Comparison of ENCODE assay signal across 10 cellular contexts in genomic region chr17:251531-251930, GRCh38.
"Had no signal": no experiment of that assay in that cellular context is flagged by ENCODE, and none has a peak within 500 bp of the region (broad histone marks: within the 10 kb centered on the region; RNA-seq: fewer than 3 reads in every experiment).

No MANE protein-coding gene starts in this region.

- H3K4me3 ChIP-seq: body of pancreas had no signal

- H3K36me3 Mint-ChIP-seq: activated CD4-positive, alpha-beta memory T cell treated with anti-CD3 and anti-CD28 coated beads for 36 hours; memory B cell had no signal

- H3K27ac Mint-ChIP-seq: activated CD4-positive, alpha-beta memory T cell treated with anti-CD3 and anti-CD28 coated beads for 36 hours; activated naive CD4-positive, alpha-beta T cell treated with anti-CD3 and anti-CD28 coated beads for 36 hours; activated T-helper 1 cell treated with anti-CD3 and anti-CD28 coated beads, Interleukin-12 subunit alpha, Interleukin-12 subunit beta, Interleukin-2, Interleukin-4 antibody, amounts not matched to agents 30 ng/mL and 10 ng/mL and 1 ng/mL, durations not matched to agents 14 hours and 24 hours and 36 hours; memory B cell had no signal

- H3K9me3 Mint-ChIP-seq: activated CD4-positive, alpha-beta memory T cell treated with anti-CD3 and anti-CD28 coated beads for 36 hours; activated naive CD4-positive, alpha-beta T cell treated with anti-CD3 and anti-CD28 coated beads for 36 hours; activated T-helper 1 cell treated with anti-CD3 and anti-CD28 coated beads, Interleukin-12 subunit alpha, Interleukin-12 subunit beta, Interleukin-2, Interleukin-4 antibody, amounts not matched to agents 30 ng/mL and 10 ng/mL and 1 ng/mL, durations not matched to agents 14 hours and 24 hours and 36 hours; memory B cell had no signal

- H3K9me3 ChIP-seq: body of pancreas had no signal

- H3K4me3 Mint-ChIP-seq: activated CD4-positive, alpha-beta memory T cell treated with anti-CD3 and anti-CD28 coated beads for 36 hours; activated naive CD4-positive, alpha-beta T cell treated with anti-CD3 and anti-CD28 coated beads for 36 hours; activated T-helper 1 cell treated with anti-CD3 and anti-CD28 coated beads, Interleukin-12 subunit alpha, Interleukin-12 subunit beta, Interleukin-2, Interleukin-4 antibody, amounts not matched to agents 30 ng/mL and 10 ng/mL and 1 ng/mL, durations not matched to agents 14 hours and 24 hours and 36 hours; memory B cell had no signal

- H3K4me1 Mint-ChIP-seq: memory B cell had no signal

- H3K27me3 Mint-ChIP-seq: activated CD4-positive, alpha-beta memory T cell treated with anti-CD3 and anti-CD28 coated beads for 36 hours; memory B cell had no signal

- ATAC-seq: body of pancreas had no signal

- H3K27me3 ChIP-seq: body of pancreas had no signal

- H3K27ac ChIP-seq: body of pancreas had no signal

- DNase-seq: activated CD4-positive, alpha-beta memory T cell treated with anti-CD3 and anti-CD28 coated beads for 36 hours; activated naive CD4-positive, alpha-beta T cell treated with anti-CD3 and anti-CD28 coated beads for 36 hours; cerebellar nuclear complex; hypothalamus; stimulated activated CD4-positive, alpha-beta T cell treated with anti-CD3 and anti-CD28 coated beads, Interleukin-12 subunit alpha, Interleukin-12 subunit beta, amount 100 ng/mL, for 4 hours; stimulated activated naive CD4-positive, alpha-beta T cell treated with Interleukin-2 at 50 U/mL for 16 hours; T-helper 2 cell had no signal
